32 cellular contexts compared by ENCODE assay signal in the genomic region with DNA sequence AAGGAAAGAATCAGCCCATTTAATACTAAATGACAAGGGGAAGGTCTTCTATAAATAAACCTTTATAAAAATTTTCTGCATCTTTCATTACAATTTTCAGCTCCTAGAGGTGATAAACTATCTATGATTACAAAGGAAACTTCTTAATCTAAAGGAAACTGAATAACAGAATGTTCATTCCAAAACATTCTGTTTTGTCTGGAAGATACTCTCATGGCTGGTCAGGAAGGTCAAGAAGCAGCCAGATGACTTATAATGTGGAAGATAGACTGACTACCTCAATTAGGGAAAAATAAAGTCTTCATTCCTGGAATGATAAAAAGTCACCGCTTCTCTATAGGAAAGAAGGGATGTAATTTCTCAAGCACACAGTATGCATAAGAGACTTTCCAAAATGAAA.
"Had no signal": no experiment of that assay in that cellular context is flagged by ENCODE, and none has a peak within 500 bp of the region (broad histone marks: within the 10 kb centered on the region; RNA-seq: fewer than 3 reads in every experiment).

No MANE protein-coding gene starts in this region.

- H3K9me3 Mint-ChIP-seq: naive thymus-derived CD4-positive, alpha-beta T cell; natural killer cell; nephron; neural progenitor cell; stimulated activated memory B cell treated with anti-CD40 and anti-IgM and Interleukin-4, amounts not matched to agents 10 μg/mL and 1 μg/mL and 100 μg/mL, for 72 hours; stimulated activated naive CD8-positive, alpha-beta T cell treated with anti-CD3 and anti-CD28 coated beads, Interleukin-15, amount 100 ng/mL, for 72 hours had no signal

- H3K36me3 Mint-ChIP-seq: natural killer cell, neural progenitor cell had no signal

- H3K27ac Mint-ChIP-seq: naive thymus-derived CD4-positive, alpha-beta T cell; natural killer cell; nephron; neural progenitor cell; progenitor cell of endocrine pancreas; stimulated activated memory B cell treated with anti-CD40 and anti-IgM and Interleukin-4, amounts not matched to agents 10 μg/mL and 1 μg/mL and 100 μg/mL, for 72 hours; stimulated activated naive CD8-positive, alpha-beta T cell treated with anti-CD3 and anti-CD28 coated beads, Interleukin-15, amount 100 ng/mL, for 72 hours had no signal

- ATAC-seq: naive thymus-derived CD4-positive, alpha-beta T cell; natural killer cell; psoas muscle; sciatic nerve; stimulated activated memory B cell treated with anti-CD40 and anti-IgM and Interleukin-4, amounts not matched to agents 10 μg/mL and 1 μg/mL and 100 μg/mL, for 72 hours; stimulated activated naive CD8-positive, alpha-beta T cell treated with anti-CD3 and anti-CD28 coated beads, Interleukin-15, amount 100 ng/mL, for 72 hours; stimulated activated naive CD8-positive, alpha-beta T cell treated with anti-CD3 and anti-CD28 coated beads, Interleukin-15, Interleukin-2, amounts not matched to agents 100 U/mL and 50 U/mL, for 24 hours had no signal

- H3K4me2 ChIP-seq: neural progenitor cell, smooth muscle cell had no signal

- H3K4me3 Mint-ChIP-seq: naive thymus-derived CD4-positive, alpha-beta T cell; natural killer cell; nephron; neural progenitor cell; stimulated activated memory B cell treated with anti-CD40 and anti-IgM and Interleukin-4, amounts not matched to agents 10 μg/mL and 1 μg/mL and 100 μg/mL, for 72 hours; stimulated activated naive CD8-positive, alpha-beta T cell treated with anti-CD3 and anti-CD28 coated beads, Interleukin-15, amount 100 ng/mL, for 72 hours had no signal

- H3K27ac ChIP-seq: neural progenitor cell, ovary, parathyroid adenoma, psoas muscle, skin epidermis, spleen, suprapubic skin, testis, tibial nerve, upper lobe of left lung, vagina had no signal

- H3K4me1 ChIP-seq: neural progenitor cell, parathyroid adenoma, psoas muscle, testis, vagina had no signal

- H3K27me3 Mint-ChIP-seq: naive thymus-derived CD4-positive, alpha-beta T cell; stimulated activated memory B cell treated with anti-CD40 and anti-IgM and Interleukin-4, amounts not matched to agents 10 μg/mL and 1 μg/mL and 100 μg/mL, for 72 hours; stimulated activated naive CD8-positive, alpha-beta T cell treated with anti-CD3 and anti-CD28 coated beads, Interleukin-15, amount 100 ng/mL, for 72 hours had no signal

- H3K27me3 ChIP-seq: neural progenitor cell, ovary, spleen, suprapubic skin, testis, tibial nerve, upper lobe of left lung, vagina had no signal

- H3K79me2 ChIP-seq: parathyroid adenoma had no signal

- H3K9me3 ChIP-seq: ovary, psoas muscle, spleen, suprapubic skin, testis, tibial nerve, upper lobe of left lung, vagina had no signal

- DNase-seq: naive thymus-derived CD4-positive, alpha-beta T cell; natural killer cell; occipital lobe; ovary; posterior cingulate gyrus; psoas muscle; right cardiac atrium; spleen; stimulated activated CD4-positive, alpha-beta T cell treated with anti-CD3 and anti-CD28 coated beads, Interleukin-12 subunit alpha, Interleukin-12 subunit beta, amount 100 ng/mL, for 4 hours; stimulated activated CD4-positive, alpha-beta T cell treated with anti-CD3 and anti-CD28 coated beads, Interleukin-1b, Interleukin-23, amount 100 ng/mL, for 48 hours; stimulated activated CD4-positive, alpha-beta T cell treated with anti-CD3 and anti-CD28 coated beads, Interleukin-4, amount 100 ng/mL, for 1 hour; stimulated activated CD4-positive, alpha-beta T cell treated with anti-CD3 and anti-CD28 coated beads, Interleukin-4, amount 100 ng/mL, for 4 hours; stimulated activated CD8-positive, alpha-beta memory T cell treated with anti-CD3 and anti-CD28 coated beads, Interleukin-4, amount 100 ng/mL, for 48 hours; stimulated activated naive CD4-positive, alpha-beta T cell; stimulated activated naive CD8-positive, alpha-beta T cell treated with anti-CD3 and anti-CD28 coated beads, Interleukin-15, amount 100 ng/mL, for 72 hours; stimulated activated naive CD8-positive, alpha-beta T cell treated with anti-CD3 and anti-CD28 coated beads, Interleukin-15, Interleukin-2, amounts not matched to agents 100 U/mL and 50 U/mL, for 24 hours; substantia nigra; testis; trophoblast cell; upper lobe of left lung had no signal

- FAIRE-seq: urothelium cell line had no signal

- H3K36me3 ChIP-seq: neural progenitor cell, ovary, suprapubic skin, tibial nerve, upper lobe of left lung, vagina had no signal

- H2AFZ ChIP-seq: neural progenitor cell, parathyroid adenoma had no signal

- H3K9ac ChIP-seq: neural progenitor cell, parathyroid adenoma had no signal

- H3K4me3 ChIP-seq: neural progenitor cell, ovary, psoas muscle, skin epidermis, smooth muscle cell, spleen, suprapubic skin, testis, tibial nerve, upper lobe of left lung, vagina had no signal
